ENCODE assay signal across 1 cellular context in genomic region chrX:49043220-49043986, GRCh38.
TF ChIP-seq lines count a peak whose summit lies in the region.

TSS of gene TFE3 (minus strand) at chrX:49043357. CDS start at chrX:49043226, 131 bp downstream.

TF ChIP-seq in GM23338, 12 proteins besides CTCF, POLR2A, EP300 and RAD21:
- no peak for TF ChIP-seq REST (IDR thresholded peaks at IDR 0.05; ENCODE audit: unreplicated experiment)
- TF ChIP-seq CREB1 (CRISPR knock-in tag; IDR thresholded peaks at IDR 0.05; ENCODE audit: low read depth): peak; percentile 68
- peak; percentile 45; the same call in 1 of the 2 replicates for TF ChIP-seq POLR2AphosphoS5 (IDR thresholded peaks at IDR 0.05; ENCODE audit: low read depth)
